In genomic region chr1:210254298-210254697, GRCh38 we compare ENCODE assay signal across 35 cellular contexts. TPM values are rescaled to one million over a fixed set of nuclear protein-coding genes. Genes with fewer than 3 reads are reported as not detected.
"Had no signal": no experiment of that assay in that cellular context is flagged by ENCODE, and none has a peak within 500 bp of the region (broad histone marks: within the 10 kb centered on the region; RNA-seq: fewer than 3 reads in every experiment).

No MANE protein-coding gene starts in this region.

- H3K9me3 Mint-ChIP-seq: activated CD4-positive, alpha-beta memory T cell treated with anti-CD3 and anti-CD28 coated beads for 36 hours; activated CD4-positive, alpha-beta T cell treated with anti-CD3 and anti-CD28 coated beads, Interleukin-2, amount 10 ng/mL, durations not matched to agents 24 days and 14 days; activated naive CD4-positive, alpha-beta T cell treated with anti-CD3 and anti-CD28 coated beads for 36 hours; activated naive CD4-positive, alpha-beta T cell treated with anti-CD3 and anti-CD28 coated beads, Interleukin-2, amount 50 U/mL, for 24 hours; activated naive CD8-positive, alpha-beta T cell treated with anti-CD3 and anti-CD28 coated beads for 36 hours; activated naive CD8-positive, alpha-beta T cell treated with anti-CD3 and anti-CD28 coated beads, Interleukin-2, amount 50 U/mL, for 24 hours; activated T-helper 1 cell treated with anti-CD3 and anti-CD28 coated beads, Interleukin-12 subunit alpha, Interleukin-12 subunit beta, Interleukin-2, Interleukin-4 antibody, amounts not matched to agents 30 ng/mL and 10 ng/mL and 1 ng/mL, durations not matched to agents 14 hours and 24 hours and 36 hours; activated T-helper 2 cell treated with anti-CD3 and anti-CD28 coated beads, Interferon-gamma antibody, Interleukin-2, Interleukin-4, amounts not matched to agents 10 μg/mL and 5 μg/mL and 100 μg/mL, durations not matched to agents 14 hours and 24 hours and 36 hours; brain had no signal

- H3K27me3 ChIP-seq: ascending aorta, breast epithelium, colonic mucosa had no signal

- FAIRE-seq: endometrium, frontal cortex had no signal

- H3K36me3 Mint-ChIP-seq: activated CD4-positive, alpha-beta memory T cell treated with anti-CD3 and anti-CD28 coated beads for 36 hours; activated CD8-positive, alpha-beta memory T cell treated with anti-CD3 and anti-CD28 coated beads, Interleukin-2, amount 10 ng/mL, durations not matched to agents 7 days and 5 days; activated naive CD4-positive, alpha-beta T cell treated with anti-CD3 and anti-CD28 coated beads, Interleukin-2, amount 50 U/mL, for 24 hours; activated naive CD8-positive, alpha-beta T cell treated with anti-CD3 and anti-CD28 coated beads for 36 hours; brain had no signal

- H3K4me3 ChIP-seq: adrenal gland, ascending aorta, breast epithelium, cardiac muscle cell, colonic mucosa, heart left ventricle had no signal

- H3K36me3 ChIP-seq: adrenal gland, ascending aorta, breast epithelium, cardiac muscle cell, colonic mucosa, heart left ventricle had no signal

- H3K27ac ChIP-seq: adrenal gland, ascending aorta, breast epithelium, cardiac muscle cell, colonic mucosa, heart left ventricle had no signal

- H3K4me3 Mint-ChIP-seq: activated CD4-positive, alpha-beta memory T cell treated with anti-CD3 and anti-CD28 coated beads for 36 hours; activated CD4-positive, alpha-beta T cell treated with anti-CD3 and anti-CD28 coated beads for 36 hours; activated CD4-positive, alpha-beta T cell treated with anti-CD3 and anti-CD28 coated beads, Interleukin-2, amount 10 ng/mL, durations not matched to agents 24 days and 14 days; activated CD8-positive, alpha-beta memory T cell treated with anti-CD3 and anti-CD28 coated beads, Interleukin-2, amount 10 ng/mL, durations not matched to agents 7 days and 5 days; activated CD8-positive, alpha-beta T cell treated with anti-CD3 and anti-CD28 coated beads, Interleukin-2, amount 10 ng/mL, durations not matched to agents 7 days and 5 days; activated naive CD4-positive, alpha-beta T cell treated with anti-CD3 and anti-CD28 coated beads for 36 hours; activated naive CD4-positive, alpha-beta T cell treated with anti-CD3 and anti-CD28 coated beads, Interleukin-2, amount 50 U/mL, for 24 hours; activated naive CD8-positive, alpha-beta T cell treated with anti-CD3 and anti-CD28 coated beads for 36 hours; activated naive CD8-positive, alpha-beta T cell treated with anti-CD3 and anti-CD28 coated beads, Interleukin-2, amount 50 U/mL, for 24 hours; activated T-helper 1 cell treated with anti-CD3 and anti-CD28 coated beads, Interleukin-12 subunit alpha, Interleukin-12 subunit beta, Interleukin-2, Interleukin-4 antibody, amounts not matched to agents 30 ng/mL and 10 ng/mL and 1 ng/mL, durations not matched to agents 14 hours and 24 hours and 36 hours had no signal

- DNase-seq: activated CD4-positive, alpha-beta memory T cell treated with anti-CD3 and anti-CD28 coated beads for 36 hours; activated CD4-positive, alpha-beta T cell treated with anti-CD3 and anti-CD28 coated beads for 36 hours; activated CD4-positive, alpha-beta T cell treated with anti-CD3 and anti-CD28 coated beads, Interleukin-2, amount 10 ng/mL, durations not matched to agents 24 days and 14 days; activated CD4-positive, CD25-positive, alpha-beta regulatory T cell; activated CD4-positive, CD25-positive, alpha-beta regulatory T cell treated with anti-CD3 and anti-CD28 coated beads, Interleukin-2, amount 50 U/mL, for 72 hours; activated CD8-positive, alpha-beta memory T cell treated with anti-CD3 and anti-CD28 coated beads, Interleukin-2, amount 10 ng/mL, durations not matched to agents 7 days and 5 days; activated CD8-positive, alpha-beta memory T cell treated with anti-CD3 and anti-CD28 coated beads, Interleukin-2, amount 50 U/mL, for 4 hours; activated CD8-positive, alpha-beta T cell treated with anti-CD3 and anti-CD28 coated beads, Interleukin-2, amount 10 ng/mL, durations not matched to agents 7 days and 5 days; activated effector memory CD4-positive, alpha-beta T cell treated with anti-CD3 and anti-CD28 coated beads, Interleukin-2, amount 50 U/mL, for 16 hours; activated naive CD4-positive, alpha-beta T cell treated with anti-CD3 and anti-CD28 coated beads for 36 hours; activated naive CD8-positive, alpha-beta T cell treated with anti-CD3 and anti-CD28 coated beads for 36 hours; activated naive CD8-positive, alpha-beta T cell treated with anti-CD3 and anti-CD28 coated beads, Interleukin-2, amount 50 U/mL, for 24 hours; activated T-cell treated with anti-CD3 and anti-CD28 coated beads, Interleukin-2, amount 50 U/mL, for 1 hour; activated T-cell treated with anti-CD3 and anti-CD28 coated beads, Interleukin-2, amount 50 U/mL, for 48 hours; adrenal gland; amygdala; central memory CD4-positive, alpha-beta T cell; cerebellar nuclear complex; colonic mucosa; effector CD8-positive, alpha-beta T cell; foreskin fibroblast; heart left ventricle; T-helper 2 cell had no signal

- ATAC-seq: activated CD4-positive, alpha-beta T cell treated with anti-CD3 and anti-CD28 coated beads for 36 hours; activated CD8-positive, alpha-beta memory T cell treated with anti-CD3 and anti-CD28 coated beads, Interleukin-2, amount 10 ng/mL, durations not matched to agents 7 days and 5 days; activated CD8-positive, alpha-beta T cell treated with anti-CD3 and anti-CD28 coated beads, Interleukin-2, amount 10 ng/mL, durations not matched to agents 7 days and 5 days; activated naive CD8-positive, alpha-beta T cell treated with anti-CD3 and anti-CD28 coated beads, Interleukin-2, amount 50 U/mL, for 24 hours; esophagus mucosa; heart left ventricle had no signal

- H3K4me1 ChIP-seq: colonic mucosa had no signal

- H3K9me3 ChIP-seq: adrenal gland, ascending aorta, breast epithelium, colonic mucosa, heart left ventricle had no signal

- H3K27ac Mint-ChIP-seq: activated CD4-positive, alpha-beta memory T cell treated with anti-CD3 and anti-CD28 coated beads for 36 hours; activated CD4-positive, alpha-beta T cell treated with anti-CD3 and anti-CD28 coated beads for 36 hours; activated CD4-positive, alpha-beta T cell treated with anti-CD3 and anti-CD28 coated beads, Interleukin-2, amount 10 ng/mL, durations not matched to agents 24 days and 14 days; activated CD8-positive, alpha-beta memory T cell treated with anti-CD3 and anti-CD28 coated beads, Interleukin-2, amount 10 ng/mL, durations not matched to agents 7 days and 5 days; activated CD8-positive, alpha-beta T cell treated with anti-CD3 and anti-CD28 coated beads, Interleukin-2, amount 10 ng/mL, durations not matched to agents 7 days and 5 days; activated naive CD4-positive, alpha-beta T cell treated with anti-CD3 and anti-CD28 coated beads for 36 hours; activated naive CD4-positive, alpha-beta T cell treated with anti-CD3 and anti-CD28 coated beads, Interleukin-2, amount 50 U/mL, for 24 hours; activated naive CD8-positive, alpha-beta T cell treated with anti-CD3 and anti-CD28 coated beads for 36 hours; activated naive CD8-positive, alpha-beta T cell treated with anti-CD3 and anti-CD28 coated beads, Interleukin-2, amount 50 U/mL, for 24 hours; activated T-helper 1 cell treated with anti-CD3 and anti-CD28 coated beads, Interleukin-12 subunit alpha, Interleukin-12 subunit beta, Interleukin-2, Interleukin-4 antibody, amounts not matched to agents 30 ng/mL and 10 ng/mL and 1 ng/mL, durations not matched to agents 14 hours and 24 hours and 36 hours; activated T-helper 2 cell treated with anti-CD3 and anti-CD28 coated beads, Interferon-gamma antibody, Interleukin-2, Interleukin-4, amounts not matched to agents 10 μg/mL and 5 μg/mL and 100 μg/mL, durations not matched to agents 14 hours and 24 hours and 36 hours had no signal

RNA-seq across cellular contexts. Expression of gene SERTAD4, which starts 21.7 kb away (rescaled TPM):
- total RNA-seq: activated CD4-positive, alpha-beta memory T cell treated with anti-CD3 and anti-CD28 coated beads for 36 hours; activated CD4-positive, alpha-beta T cell treated with anti-CD3 and anti-CD28 coated beads for 36 hours; activated CD4-positive, alpha-beta T cell treated with anti-CD3 and anti-CD28 coated beads, Interleukin-2, amount 10 ng/mL, durations not matched to agents 24 days and 14 days; activated CD8-positive, alpha-beta memory T cell treated with anti-CD3 and anti-CD28 coated beads for 36 hours; activated CD8-positive, alpha-beta memory T cell treated with anti-CD3 and anti-CD28 coated beads, Interleukin-2, amount 10 ng/mL, durations not matched to agents 7 days and 5 days; activated CD8-positive, alpha-beta T cell treated with anti-CD3 and anti-CD28 coated beads, Interleukin-2, amount 10 ng/mL, durations not matched to agents 7 days and 5 days; activated naive CD4-positive, alpha-beta T cell treated with anti-CD3 and anti-CD28 coated beads for 36 hours; activated naive CD8-positive, alpha-beta T cell treated with anti-CD3 and anti-CD28 coated beads for 36 hours; activated T-helper 1 cell treated with anti-CD3 and anti-CD28 coated beads, Interleukin-12 subunit alpha, Interleukin-12 subunit beta, Interleukin-2, Interleukin-4 antibody, amounts not matched to agents 30 ng/mL and 10 ng/mL and 1 ng/mL, durations not matched to agents 14 hours and 24 hours and 36 hours; activated T-helper 2 cell treated with anti-CD3 and anti-CD28 coated beads, Interferon-gamma antibody, Interleukin-2, Interleukin-4, amounts not matched to agents 10 μg/mL and 5 μg/mL and 100 μg/mL, durations not matched to agents 14 hours and 24 hours and 36 hours; T-helper 1 cell treated with Interleukin-12 subunit alpha and Interleukin-12 subunit beta and Interleukin-4 antibody, amounts not matched to agents 30 ng/mL and 1 ng/mL, for 36 hours had no signal
